Comparison of ENCODE assay signal across 22 cellular contexts in the genomic region with DNA sequence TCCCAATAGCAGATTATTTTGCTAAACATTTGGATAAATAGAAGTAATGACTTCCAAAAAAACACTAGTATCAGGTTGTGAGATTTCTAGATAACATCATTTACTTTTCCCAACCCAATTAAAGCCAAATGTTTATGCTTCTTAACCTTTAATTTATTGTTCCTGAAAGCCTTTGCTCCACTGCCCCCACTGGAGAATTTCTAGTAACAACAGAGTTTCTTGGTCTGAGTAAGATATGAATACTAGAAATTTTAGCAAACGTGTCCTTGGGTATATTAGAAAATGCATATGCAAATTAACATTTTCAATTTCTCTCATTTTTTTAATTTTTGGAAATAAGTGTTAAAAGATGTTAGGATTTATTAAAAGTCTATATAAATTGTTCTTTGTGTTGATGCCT.
"Had no signal": no experiment of that assay in that cellular context is flagged by ENCODE, and none has a peak within 500 bp of the region (broad histone marks: within the 10 kb centered on the region; RNA-seq: fewer than 3 reads in every experiment).

No MANE protein-coding gene starts in this region.

- ATAC-seq: left lung; sciatic nerve; stimulated activated effector memory CD8-positive, alpha-beta T cell treated with anti-CD3 and anti-CD28 coated beads, Interleukin-12 subunit alpha, Interleukin-12 subunit beta, amount 100 ng/mL, for 72 hours had no signal

- H3K4me3 ChIP-seq: ascending aorta, esophagus squamous epithelium, left lung, lung, skin epidermis, thoracic aorta, upper lobe of left lung had no signal

- H3K27ac ChIP-seq: ascending aorta, epithelial cell of prostate, esophagus squamous epithelium, left lung, skin epidermis, thoracic aorta, upper lobe of left lung had no signal

- H3K4me1 ChIP-seq: ascending aorta, esophagus squamous epithelium, left lung, upper lobe of left lung had no signal

- H3K9me3 ChIP-seq: ascending aorta, thoracic aorta had no signal

- H3K36me3 ChIP-seq: ascending aorta, esophagus squamous epithelium, left lung, thoracic aorta, upper lobe of left lung had no signal

- DNase-seq: activated CD4-positive, alpha-beta T cell treated with anti-CD3 and anti-CD28 coated beads for 4 hours; activated CD4-positive, alpha-beta T cell treated with anti-CD3 and anti-CD28 coated beads, Interleukin-2, amount 50 U/mL, for 4 hours; activated effector memory CD4-positive, alpha-beta T cell treated with Interleukin-2 at 50 U/mL for 16 hours; activated naive CD4-positive, alpha-beta T cell treated with anti-CD3 and anti-CD28 coated beads, Interleukin-2, amount 10 ng/mL, durations not matched to agents 7 days and 5 days; activated naive CD8-positive, alpha-beta T cell treated with anti-CD3 and anti-CD28 coated beads, Interleukin-2, amount 10 ng/mL, durations not matched to agents 7 days and 5 days; activated T-cell treated with anti-CD3 and anti-CD28 coated beads for 4 hours; esophagus squamous epithelium; foreskin melanocyte; kidney glomerular epithelial cell; left lung; posterior cingulate gyrus; stimulated activated CD4-positive, alpha-beta T cell treated with anti-CD3 and anti-CD28 coated beads, Interleukin-12 subunit alpha, Interleukin-12 subunit beta, amount 100 ng/mL, for 4 hours; stimulated activated CD4-positive, alpha-beta T cell treated with anti-CD3 and anti-CD28 coated beads, Interleukin-4, amount 100 ng/mL, for 24 hours; T-helper 1 cell; upper lobe of left lung had no signal

- H3K27me3 ChIP-seq: ascending aorta, esophagus squamous epithelium, left lung, upper lobe of left lung had no signal
